In the genomic region with DNA sequence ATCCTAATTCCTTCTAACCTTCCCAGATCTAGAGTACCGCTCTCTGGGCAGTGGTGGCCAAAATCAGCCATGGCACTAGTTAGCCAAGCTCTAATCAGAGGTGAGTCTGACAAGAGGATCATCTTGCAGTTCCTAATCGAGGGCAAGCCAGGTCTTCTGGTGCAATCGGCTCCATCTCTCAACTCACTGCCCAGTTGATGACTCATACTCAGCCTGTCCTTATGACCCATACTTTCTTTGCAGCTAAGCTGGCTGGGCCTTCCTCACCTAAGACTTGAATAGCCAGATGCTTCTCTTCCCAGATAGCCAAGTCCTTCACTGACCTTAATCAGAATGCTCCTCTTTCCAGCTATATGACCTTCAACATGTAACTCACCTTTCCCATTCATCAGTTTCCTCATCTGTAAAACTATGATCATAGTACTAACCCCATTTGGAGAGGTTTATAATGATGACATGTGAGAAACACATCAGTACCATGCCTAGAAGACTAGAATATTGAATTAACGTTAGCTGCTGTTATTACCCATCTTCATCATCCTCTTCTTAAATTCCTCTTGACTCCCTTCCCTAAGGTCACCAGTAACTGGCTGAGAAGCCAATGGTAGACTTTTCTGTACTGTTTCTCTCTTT, we compare ENCODE assay signal across 1 cellular context.
TF ChIP-seq lines count a peak whose summit lies in the region.

No MANE protein-coding gene starts in this region.

TF ChIP-seq in K562, 482 proteins besides CTCF, POLR2A, EP300 and RAD21 (continued from another document):
- TF ChIP-seq, protein P1, sequence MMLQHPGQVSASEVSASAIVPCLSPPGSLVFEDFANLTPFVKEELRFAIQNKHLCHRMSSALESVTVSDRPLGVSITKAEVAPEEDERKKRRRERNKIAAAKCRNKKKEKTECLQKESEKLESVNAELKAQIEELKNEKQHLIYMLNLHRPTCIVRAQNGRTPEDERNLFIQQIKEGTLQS (IDR thresholded peaks at IDR 0.05) = peak; percentile 97
- TF ChIP-seq, protein P1 (CRISPR knock-in tag; conservative IDR thresholded peaks at IDR 0.05) = peak; percentile 59; the same call in 1 of the 2 replicates
- peak; percentile 80 for TF ChIP-seq ZEB2 (IDR thresholded peaks at IDR 0.05)
- TF ChIP-seq SRSF7 (optimal IDR thresholded peaks at IDR 0.05; ENCODE audit: low read depth, low read length) = no peak
- TF ChIP-seq MEF2A (IDR thresholded peaks at IDR 0.05; ENCODE audit: control insufficient read depth, low read depth, low read length) = no peak
- TF ChIP-seq ZBTB1 (CRISPR knock-in tag; IDR thresholded peaks at IDR 0.05; ENCODE audit: borderline replicate concordance, low read depth) = no peak
- TF ChIP-seq, protein P2, sequence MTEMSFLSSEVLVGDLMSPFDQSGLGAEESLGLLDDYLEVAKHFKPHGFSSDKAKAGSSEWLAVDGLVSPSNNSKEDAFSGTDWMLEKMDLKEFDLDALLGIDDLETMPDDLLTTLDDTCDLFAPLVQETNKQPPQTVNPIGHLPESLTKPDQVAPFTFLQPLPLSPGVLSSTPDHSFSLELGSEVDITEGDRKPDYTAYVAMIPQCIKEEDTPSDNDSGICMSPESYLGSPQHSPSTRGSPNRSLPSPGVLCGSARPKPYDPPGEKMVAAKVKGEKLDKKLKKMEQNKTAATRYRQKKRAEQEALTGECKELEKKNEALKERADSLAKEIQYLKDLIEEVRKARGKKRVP (CRISPR knock-in tag; IDR thresholded peaks at IDR 0.05) = no peak; the same call in 1 of the 2 replicates
- TF ChIP-seq POLR2AphosphoS2 (IDR thresholded peaks at IDR 0.05; ENCODE audit: low read length) = no peak
- TF ChIP-seq HCFC1 (IDR thresholded peaks at IDR 0.05; ENCODE audit: low read depth, low read length) = no peak
- TF ChIP-seq GATA2 (CRISPR knock-in tag; IDR thresholded peaks at IDR 0.05) = peak; percentile 68
- TF ChIP-seq NEUROD1 (IDR thresholded peaks at IDR 0.05; ENCODE audit: borderline replicate concordance, low read depth, low read length, partially characterized antibody) = peak; percentile 61
- TF ChIP-seq SMARCA4 (IDR thresholded peaks at IDR 0.05) = peak; percentile 86
- no peak for TF ChIP-seq ZNF318 (IDR thresholded peaks at IDR 0.05; ENCODE audit: borderline replicate concordance in 1 of 2, low read depth in 1 of 2)
- TF ChIP-seq PPARD (CRISPR knock-in tag; IDR thresholded peaks at IDR 0.05) = no peak
- no peak for TF ChIP-seq GTF2E2 (tag; IDR thresholded peaks at IDR 0.05)
- TF ChIP-seq MNT (conservative IDR thresholded peaks at IDR 0.05) = no peak
- peak; percentile 56 for TF ChIP-seq CBFA2T3 (IDR thresholded peaks at IDR 0.05)
